Comparison of ENCODE assay signal across 1 cellular context in the genomic region with DNA sequence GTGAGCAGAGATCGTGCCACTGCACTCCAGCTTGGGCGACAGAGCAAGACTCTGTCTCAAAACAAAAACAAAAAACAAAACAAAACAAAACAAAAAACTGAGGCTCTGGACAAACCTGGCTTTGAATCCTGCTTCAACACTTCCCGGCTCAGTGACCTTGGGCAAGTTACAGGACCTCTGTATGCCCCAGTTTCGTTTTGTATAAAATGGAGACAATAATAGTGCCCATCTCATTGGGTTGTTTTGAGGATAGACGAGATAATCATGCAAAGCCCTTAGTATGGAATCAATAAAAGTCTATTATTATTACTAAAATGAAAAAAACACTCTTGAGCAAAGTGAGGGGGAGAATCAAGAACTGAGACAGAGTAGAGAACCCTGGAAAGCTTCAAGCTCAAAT.
TF ChIP-seq lines count a peak whose summit lies in the region.

No MANE protein-coding gene starts in this region.

TF ChIP-seq in SK-N-SH treated with all-trans-retinoic acid at 6 μM for 48 hours, 23 proteins besides CTCF, POLR2A, EP300 and RAD21 (continued from another document):
- TF ChIP-seq, protein P1, sequence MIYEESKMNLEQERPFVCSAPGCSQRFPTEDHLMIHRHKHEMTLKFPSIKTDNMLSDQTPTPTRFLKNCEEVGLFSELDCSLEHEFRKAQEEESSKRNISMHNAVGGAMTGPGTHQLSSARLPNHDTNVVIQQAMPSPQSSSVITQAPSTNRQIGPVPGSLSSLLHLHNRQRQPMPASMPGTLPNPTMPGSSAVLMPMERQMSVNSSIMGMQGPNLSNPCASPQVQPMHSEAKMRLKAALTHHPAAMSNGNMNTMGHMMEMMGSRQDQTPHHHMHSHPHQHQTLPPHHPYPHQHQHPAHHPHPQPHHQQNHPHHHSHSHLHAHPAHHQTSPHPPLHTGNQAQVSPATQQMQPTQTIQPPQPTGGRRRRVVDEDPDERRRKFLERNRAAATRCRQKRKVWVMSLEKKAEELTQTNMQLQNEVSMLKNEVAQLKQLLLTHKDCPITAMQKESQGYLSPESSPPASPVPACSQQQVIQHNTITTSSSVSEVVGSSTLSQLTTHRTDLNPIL (CRISPR knock-in tag; IDR thresholded peaks at IDR 0.05; ENCODE audit: low read depth): no peak
- TF ChIP-seq ZC3H10 (CRISPR knock-in tag; IDR thresholded peaks at IDR 0.05) (no peak), ZNF70 (CRISPR knock-in tag; IDR thresholded peaks at IDR 0.05) (no peak), TOX (CRISPR knock-in tag; IDR thresholded peaks at IDR 0.05; ENCODE audit: borderline replicate concordance) (no peak), ISL1 (CRISPR knock-in tag; IDR thresholded peaks at IDR 0.05) (no peak), ESRRG (CRISPR knock-in tag; IDR thresholded peaks at IDR 0.05) (no peak), ARNTL (CRISPR knock-in tag; IDR thresholded peaks at IDR 0.05; ENCODE audit: borderline replicate concordance, low read depth) (no peak), TCF4 (CRISPR knock-in tag; IDR thresholded peaks at IDR 0.05; ENCODE audit: borderline replicate concordance) (no peak), RARB (CRISPR knock-in tag; IDR thresholded peaks at IDR 0.05) (no peak), OSR1 (CRISPR knock-in tag; IDR thresholded peaks at IDR 0.05) (no peak), PPARA (CRISPR knock-in tag; IDR thresholded peaks at IDR 0.05; ENCODE audit: borderline replicate concordance) (no peak), ZNF8 (CRISPR knock-in tag; IDR thresholded peaks at IDR 0.05) (no peak), CSDC2 (CRISPR knock-in tag; IDR thresholded peaks at IDR 0.05) (no peak)
